12 cellular contexts compared by ENCODE assay signal in the genomic region with DNA sequence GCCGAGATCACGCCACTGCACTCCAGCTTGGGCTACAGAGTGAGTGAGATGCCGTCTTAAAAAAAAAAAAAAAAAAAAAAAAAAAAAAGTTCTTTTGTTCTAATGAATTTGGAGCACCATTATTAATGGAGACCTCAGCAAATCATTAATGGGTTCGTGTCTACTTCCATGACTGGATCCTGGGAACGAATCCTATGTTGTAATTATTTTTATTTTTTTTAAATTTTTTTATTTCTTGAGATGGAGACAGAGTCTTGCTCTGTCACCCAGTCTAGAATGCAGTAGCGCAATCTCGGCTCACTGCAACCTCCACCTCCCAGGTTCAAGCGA. TPM values are rescaled to one million over a fixed set of nuclear protein-coding genes. Genes with fewer than 3 reads are reported as not detected.
DNase-seq lines count a peak whose midpoint lies in the region; ATAC-seq and TF ChIP-seq lines count a peak whose summit lies in the region.
"Had no signal": no experiment of that assay in that cellular context is flagged by ENCODE, and none has a peak within 500 bp of the region (broad histone marks: within the 10 kb centered on the region; RNA-seq: fewer than 3 reads in every experiment).

No MANE protein-coding gene starts in this region.

- H3K36me3 ChIP-seq in hepatocyte (replicated peaks; ENCODE audit: insufficient read depth, low read depth) (no peaks in the 10 kb centered on the region), thyroid gland (no peaks in the 10 kb centered on the region)
- H3K36me3 ChIP-seq: SJCRH30 had no signal

- TF ChIP-seq CTCF in hepatocyte (IDR thresholded peaks at IDR 0.05; ENCODE audit: poor library complexity) (no peak), thyroid gland (IDR thresholded peaks at IDR 0.05) (no peak), GM10248 (IDR thresholded peaks at IDR 0.05; ENCODE audit: control extremely low read depth, extremely low read depth, low read depth, missing control alignments) (no peak)

- no peak overlapping the region for H3K4me3 ChIP-seq in hepatocyte
- H3K4me3 ChIP-seq in thyroid gland (replicated peaks in 1 of 3): no peak overlapping the region
- H3K4me3 ChIP-seq: SJCRH30, skin epidermis had no signal

- no peaks in the 10 kb centered on the region for H3K27me3 Mint-ChIP-seq in activated CD4-positive, alpha-beta T cell treated with anti-CD3 and anti-CD28 coated beads, Interleukin-2, amount 10 ng/mL, durations not matched to agents 7 days and 5 days
- no peaks in the 10 kb centered on the region for H3K27me3 Mint-ChIP-seq in activated naive CD8-positive, alpha-beta T cell treated with anti-CD3 and anti-CD28 coated beads for 36 hours

- H2AFZ ChIP-seq in hepatocyte: no peak overlapping the region

- ATAC-seq in GM21515 (IDR thresholded peaks at IDR 0.05; ENCODE audit: unreplicated experiment): no peak

- H3K36me3 Mint-ChIP-seq in activated CD4-positive, alpha-beta T cell treated with anti-CD3 and anti-CD28 coated beads, Interleukin-2, amount 10 ng/mL, durations not matched to agents 7 days and 5 days (ENCODE audit: low read depth): peaks cover 2% of the 10 kb centered on the region
- H3K36me3 Mint-ChIP-seq in activated naive CD8-positive, alpha-beta T cell treated with anti-CD3 and anti-CD28 coated beads for 36 hours: peaks cover 15% of the 10 kb centered on the region

- H3K9me3 Mint-ChIP-seq in activated CD4-positive, alpha-beta T cell treated with anti-CD3 and anti-CD28 coated beads, Interleukin-2, amount 10 ng/mL, durations not matched to agents 7 days and 5 days: no peaks in the 10 kb centered on the region
- no peaks in the 10 kb centered on the region for H3K9me3 Mint-ChIP-seq in activated naive CD8-positive, alpha-beta T cell treated with anti-CD3 and anti-CD28 coated beads for 36 hours

- no peak for DNase-seq in activated CD4-positive, alpha-beta T cell treated with anti-CD3 and anti-CD28 coated beads, Interleukin-2, amount 10 ng/mL, durations not matched to agents 7 days and 5 days
- DNase-seq in activated CD4-positive, alpha-beta T cell treated with anti-CD3 and anti-CD28 coated beads, Interleukin-2, amount 50 U/mL, for 1 hour: no peak
- no peak for DNase-seq in activated naive CD8-positive, alpha-beta T cell treated with anti-CD3 and anti-CD28 coated beads for 36 hours
- DNase-seq in hepatocyte (ENCODE audit: low spot score) (no peak), thyroid gland (no peak), GM10248 (ENCODE audit: extremely low spot score) (no peak)
- no peak for DNase-seq in stimulated activated naive CD4-positive, alpha-beta T cell (lab: John Stamatoyannopoulos, UW)
- DNase-seq: activated CD4-positive, CD25-positive, alpha-beta regulatory T cell treated with anti-CD3 and anti-CD28 coated beads, Interleukin-2, amount 50 U/mL, for 72 hours; NCI-H510A had no signal

- peak overlapping the region; percentile 64 for H3K4me2 ChIP-seq in hepatocyte

- H4K20me1 ChIP-seq in hepatocyte (ENCODE audit: insufficient read depth, poor library complexity, severe bottlenecking): peaks cover 13% of the 10 kb centered on the region

- H3K27ac Mint-ChIP-seq in activated CD4-positive, alpha-beta T cell treated with anti-CD3 and anti-CD28 coated beads, Interleukin-2, amount 10 ng/mL, durations not matched to agents 7 days and 5 days: peak overlapping the region; percentile 69
- peak overlapping the region; percentile 88 for H3K27ac Mint-ChIP-seq in activated naive CD8-positive, alpha-beta T cell treated with anti-CD3 and anti-CD28 coated beads for 36 hours

- no peak for TF ChIP-seq POLR2A in thyroid gland (IDR thresholded peaks at IDR 0.05)

- H3K27ac ChIP-seq in hepatocyte: peak overlapping the region; percentile 79
- peak overlapping the region; percentile 22 to 87 (median 33) for H3K27ac ChIP-seq in thyroid gland

- H3K4me1 ChIP-seq in hepatocyte (ENCODE audit: insufficient read depth) (peaks cover 10% of the 10 kb centered on the region), thyroid gland (peaks cover 42 to 55% of the 10 kb centered on the region in 2 donors)

- peaks cover 35% of the 10 kb centered on the region for H3K4me1 Mint-ChIP-seq in activated CD4-positive, alpha-beta T cell treated with anti-CD3 and anti-CD28 coated beads, Interleukin-2, amount 10 ng/mL, durations not matched to agents 7 days and 5 days
- H3K4me1 Mint-ChIP-seq in activated naive CD8-positive, alpha-beta T cell treated with anti-CD3 and anti-CD28 coated beads for 36 hours: peaks cover 58% of the 10 kb centered on the region

- WGBS in hepatocyte (ENCODE audit: low lambda C conversion rate, missing lambda C conversion rate): 93% methylated on average over 8 of the region's 8 CpGs
- WGBS in thyroid gland, 2 donors: 93 to 95% methylated on average over 8 of the region's 8 CpGs

- H3K9me2 ChIP-seq in hepatocyte (replicated peaks; ENCODE audit: insufficient read depth): no peaks in the 10 kb centered on the region

- H3K4me3 Mint-ChIP-seq in activated CD4-positive, alpha-beta T cell treated with anti-CD3 and anti-CD28 coated beads, Interleukin-2, amount 10 ng/mL, durations not matched to agents 7 days and 5 days: no peak overlapping the region
- H3K4me3 Mint-ChIP-seq in activated naive CD8-positive, alpha-beta T cell treated with anti-CD3 and anti-CD28 coated beads for 36 hours: peak overlapping the region; percentile 54

- CTCF ChIA-PET in activated CD4-positive, alpha-beta T cell treated with anti-CD3 and anti-CD28 coated beads, Interleukin-2, amount 10 ng/mL, durations not matched to agents 7 days and 5 days (lab: Charles Lee): interaction anchor here (0.9 to 1.8 kb wide), 8 partner anchors 8 to 78 kb away, joined by 3 to 6 read pairs (median 4); a partner anchor contains a TSS
- CTCF ChIA-PET in GM10248 (lab: Yijun Ruan, JAX): interaction anchor here (0.6 to 1.6 kb wide), 9 partner anchors 9 to 89 kb away, joined by 3 to 11 read pairs (median 4); no protein-coding TSS in a partner anchor

- no peaks in the 10 kb centered on the region for H3K9me3 ChIP-seq in hepatocyte (ENCODE audit: low read depth)
- H3K9me3 ChIP-seq in thyroid gland: no peaks in the 10 kb centered on the region
- H3K9me3 ChIP-seq: SJCRH30 had no signal

- H3K27me3 ChIP-seq in hepatocyte (no peaks in the 10 kb centered on the region), thyroid gland (no peaks in the 10 kb centered on the region)
- H3K27me3 ChIP-seq: SJCRH30 had no signal

- POLR2A ChIA-PET in activated CD4-positive, alpha-beta T cell treated with anti-CD3 and anti-CD28 coated beads, Interleukin-2, amount 10 ng/mL, durations not matched to agents 7 days and 5 days (lab: Charles Lee): no interaction called here
- POLR2A ChIA-PET in GM10248 (lab: Yijun Ruan, JAX): interaction anchor here (1.0 kb wide), 1 partner anchor 19 kb away, joined by 3 read pairs; no protein-coding TSS in a partner anchor

- peaks cover 83% of the 10 kb centered on the region for H3K79me2 ChIP-seq in hepatocyte

- intact Hi-C loops in thyroid gland (cut with DNase I): no loop called here

RNA-seq across cellular contexts. Expression of a gene that starts 30.7 kb away (rescaled TPM):
- total RNA-seq in activated CD4-positive, alpha-beta T cell treated with anti-CD3 and anti-CD28 coated beads, Interleukin-2, amount 10 ng/mL, durations not matched to agents 7 days and 5 days: 10 to 100 TPM; 64.1 to 68.1 TPM
- total RNA-seq in activated naive CD8-positive, alpha-beta T cell treated with anti-CD3 and anti-CD28 coated beads for 36 hours: 10 to 100 TPM; 56.6 to 57.7 TPM
- 46.5 and 51.2 TPM in 2 replicates for total RNA-seq in hepatocyte
- polyA plus RNA-seq in hepatocyte: 65.7 and 77.3 TPM in 2 replicates
- total RNA-seq in thyroid gland: 10 to 100 TPM; 78.5 to 86.4 (median 81.6) TPM
